17 cellular contexts compared by ENCODE assay signal in genomic region chr2:42136832-42137821, GRCh38. TPM values are rescaled to one million over a fixed set of nuclear protein-coding genes. Genes with fewer than 3 reads are reported as not detected.
DNase-seq lines count a peak whose midpoint lies in the region; ATAC-seq and TF ChIP-seq lines count a peak whose summit lies in the region.
"Had no signal": no experiment of that assay in that cellular context is flagged by ENCODE, and none has a peak within 500 bp of the region (broad histone marks: within the 10 kb centered on the region; RNA-seq: fewer than 3 reads in every experiment).

No MANE protein-coding gene starts in this region.

- no peak for TF ChIP-seq POLR2A in thyroid gland (IDR thresholded peaks at IDR 0.05)

- H3K4me3 ChIP-seq in heart right ventricle (no peak overlapping the region), left ventricle myocardium inferior (no peak overlapping the region), hepatocyte (no peak overlapping the region), thyroid gland (replicated peaks in 1 of 3) (no peak overlapping the region), SJCRH30 (no peak overlapping the region), psoas muscle (no peak overlapping the region)

- H3K36me3 ChIP-seq in heart right ventricle (no peaks in the 10 kb centered on the region), left ventricle myocardium inferior (no peaks in the 10 kb centered on the region), hepatocyte (replicated peaks; ENCODE audit: insufficient read depth, low read depth) (no peaks in the 10 kb centered on the region), thyroid gland (no peaks in the 10 kb centered on the region), SJCRH30 (no peaks in the 10 kb centered on the region), psoas muscle (ENCODE audit: insufficient read depth in 1 of 2, low read depth in 1 of 2) (no peaks in the 10 kb centered on the region)

- no peaks in the 10 kb centered on the region for H3K27me3 ChIP-seq in heart right ventricle
- no peaks in the 10 kb centered on the region for H3K27me3 ChIP-seq in left ventricle myocardium inferior (ENCODE audit: low read depth)
- no peaks in the 10 kb centered on the region for H3K27me3 ChIP-seq in hepatocyte
- no peaks in the 10 kb centered on the region for H3K27me3 ChIP-seq in thyroid gland
- no peaks in the 10 kb centered on the region for H3K27me3 ChIP-seq in SJCRH30
- H3K27me3 ChIP-seq in psoas muscle (ENCODE audit: insufficient read depth in 3 of 3, low read length in 2 of 3) = peaks cover 0 to 1% (median 0%) of the 10 kb centered on the region in 3 donors

- H3K36me3 Mint-ChIP-seq in T-helper 17 cell (ENCODE audit: low read depth) = no peaks in the 10 kb centered on the region

- H3K4me1 ChIP-seq in heart right ventricle (peaks cover 20 to 93% (median 76%) of the 10 kb centered on the region in 9 donors), left ventricle myocardium inferior (peaks cover 85% of the 10 kb centered on the region), hepatocyte (ENCODE audit: insufficient read depth) (peaks cover 35% of the 10 kb centered on the region), thyroid gland (peaks cover 38 to 71% of the 10 kb centered on the region in 2 donors), SJCRH30 (peaks cover 61% of the 10 kb centered on the region), psoas muscle (peaks cover 28% of the 10 kb centered on the region)

- no peaks in the 10 kb centered on the region for H4K20me1 ChIP-seq in hepatocyte (ENCODE audit: insufficient read depth, poor library complexity, severe bottlenecking)

- no peaks in the 10 kb centered on the region for H3K79me2 ChIP-seq in hepatocyte

- no peaks in the 10 kb centered on the region for H3K27me3 Mint-ChIP-seq in T-helper 17 cell

- H3K9me2 ChIP-seq in hepatocyte (replicated peaks; ENCODE audit: insufficient read depth) = no peaks in the 10 kb centered on the region

- H3K27ac ChIP-seq in heart right ventricle (peak overlapping the region in 6 of 10 donors; percentile 21 to 92 (median 41)), left ventricle myocardium inferior (replicated peaks) (no peak overlapping the region), hepatocyte (peak overlapping the region; percentile 38), thyroid gland (peak overlapping the region in 2 of 3 donors; percentile 69 to 91), SJCRH30 (no peak overlapping the region), psoas muscle (no peak overlapping the region)

- intact Hi-C loops in heart right ventricle (cut with DNase I) = loop anchor here in 2 of 10 donors (5.0 to 10.0 kb wide), 2 partner anchors 35 to 58 kb away; no protein-coding TSS in a partner anchor
- intact Hi-C loops in left ventricle myocardium inferior (cut with micrococcal nuclease) = no loop called here
- intact Hi-C loops in thyroid gland (cut with DNase I) = no loop called here
- intact Hi-C loops in psoas muscle (cut with DNase I) = no loop called here

- H3K4me2 ChIP-seq in hepatocyte = no peak overlapping the region

- no peaks in the 10 kb centered on the region for H3K9me3 ChIP-seq in heart right ventricle
- no peaks in the 10 kb centered on the region for H3K9me3 ChIP-seq in left ventricle myocardium inferior (replicated peaks)
- no peaks in the 10 kb centered on the region for H3K9me3 ChIP-seq in T-helper 17 cell (ENCODE audit: control insufficient read depth, low read length, poor library complexity, severe bottlenecking)
- no peaks in the 10 kb centered on the region for H3K9me3 ChIP-seq in hepatocyte (ENCODE audit: low read depth)
- no peaks in the 10 kb centered on the region for H3K9me3 ChIP-seq in thyroid gland
- H3K9me3 ChIP-seq in SJCRH30 (replicated peaks) = no peaks in the 10 kb centered on the region
- H3K9me3 ChIP-seq in psoas muscle = no peaks in the 10 kb centered on the region

- 70 to 71% methylated on average over 7 of the region's 7 CpGs for WGBS in heart right ventricle, 2 donors
- 59% methylated on average over 7 of the region's 7 CpGs for WGBS in hepatocyte (ENCODE audit: low lambda C conversion rate, missing lambda C conversion rate)
- WGBS in thyroid gland, 2 donors = 80 to 85% methylated on average over 7 of the region's 7 CpGs
- WGBS in psoas muscle, 3 donors = 81 to 90% (median 84%) methylated on average over 7 of the region's 7 CpGs

- no peak overlapping the region for H3K4me3 Mint-ChIP-seq in T-helper 17 cell

- H3K27ac Mint-ChIP-seq in T-helper 17 cell = peak overlapping the region; percentile 100

- DNase-seq in heart right ventricle = no peak
- no peak for DNase-seq in left ventricle myocardium inferior
- no peak for DNase-seq in T-helper 17 cell
- no peak for DNase-seq in hepatocyte (ENCODE audit: low spot score)
- no peak for DNase-seq in thyroid gland
- DNase-seq in SJCRH30 = no peak
- no peak for DNase-seq in psoas muscle
- DNase-seq in nucleus accumbens (lab: John Stamatoyannopoulos, UW) = no peak
- DNase-seq: activated CD4-positive, alpha-beta T cell treated with anti-CD3 and anti-CD28 coated beads, Interleukin-2, amount 50 U/mL, for 4 hours; activated naive CD4-positive, alpha-beta T cell treated with Interleukin-2 at 50 U/mL for 16 hours; caudate nucleus; H7; hippocampal formation; mammary epithelial cell; MM.1S; stimulated activated CD4-positive, alpha-beta T cell treated with anti-CD3 and anti-CD28 coated beads, Interleukin-2, amount 100 ng/mL, for 24 hours; T-helper 1 cell had no signal

- TF ChIP-seq CTCF in heart right ventricle (IDR thresholded peaks at IDR 0.05) = no peak
- no peak for TF ChIP-seq CTCF in left ventricle myocardium inferior (IDR thresholded peaks at IDR 0.05; ENCODE audit: borderline replicate concordance)
- TF ChIP-seq CTCF in hepatocyte (IDR thresholded peaks at IDR 0.05; ENCODE audit: poor library complexity) = no peak
- no peak for TF ChIP-seq CTCF in thyroid gland (IDR thresholded peaks at IDR 0.05)
- TF ChIP-seq CTCF in psoas muscle (IDR thresholded peaks at IDR 0.05) = no peak

- peaks cover 66% of the 10 kb centered on the region for H3K4me1 Mint-ChIP-seq in T-helper 17 cell

- no peak overlapping the region for H2AFZ ChIP-seq in hepatocyte

- no peak for ATAC-seq in heart right ventricle
- no peak for ATAC-seq in T-helper 17 cell
- ATAC-seq in psoas muscle = no peak

RNA-seq across cellular contexts. Expression of gene EML4, which starts 32.0 kb away (rescaled TPM):
- total RNA-seq in heart right ventricle (10 to 100 TPM in 1 of 10 donors, 1 to 10 TPM in 9; 4.5 to 17.2 (median 5.9) TPM), left ventricle myocardium inferior (4.3 TPM), T-helper 17 cell (100 to 1,000 TPM; 292 to 348 TPM), hepatocyte (86.8 and 86.9 TPM in 2 replicates), thyroid gland (10 to 100 TPM; 52.5 to 67.2 (median 64.7) TPM), psoas muscle (1 to 10 TPM; 4.4 to 7.5 (median 6.0) TPM)
- polyA plus RNA-seq in heart right ventricle (1 to 10 TPM; 2.9 to 5.0 TPM), hepatocyte (49.9 and 55.2 TPM in 2 replicates), psoas muscle (1 to 10 TPM; 2.7 to 8.9 (median 3.0) TPM)
- total RNA-seq in SJCRH30 (2014; rRNA removed; shearing (Covaris generic)) = 117 and 128 TPM in 2 replicates

Comparison
In these comparisons a context has a peak if more than half of its experiments do, and no peak if none do; other contexts are left out.
1. H3K27ac ChIP-seq: peak in heart right ventricle (6 of 10), hepatocyte (single experiment) and thyroid gland (2 of 3); none in left ventricle myocardium inferior (single experiment), SJCRH30 (single experiment) and psoas muscle (single experiment).